ENCODE assay signal across 12 cellular contexts in the genomic region with DNA sequence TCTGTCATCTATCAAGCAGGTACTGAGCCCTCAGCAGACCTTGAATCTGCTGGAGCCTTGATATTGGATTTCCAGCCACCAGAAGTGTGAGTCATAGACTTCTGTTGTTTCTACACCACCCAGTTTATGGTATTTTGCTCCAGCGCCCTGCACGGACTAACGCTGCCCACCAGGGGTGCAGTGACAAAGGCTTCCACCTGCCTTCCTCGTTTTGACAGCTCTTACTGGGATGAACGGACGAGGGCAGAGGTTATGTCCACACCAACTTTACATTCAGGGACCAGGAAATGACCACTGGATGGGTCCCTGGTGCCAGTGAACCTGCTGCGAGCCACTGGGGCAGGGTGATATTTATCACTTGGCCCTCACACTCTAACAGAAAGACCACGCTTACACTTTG.
DNase-seq lines count a peak whose midpoint lies in the region; ATAC-seq and TF ChIP-seq lines count a peak whose summit lies in the region.
"Had no signal": no experiment of that assay in that cellular context is flagged by ENCODE, and none has a peak within 500 bp of the region (broad histone marks: within the 10 kb centered on the region; RNA-seq: fewer than 3 reads in every experiment).

No MANE protein-coding gene starts in this region.

- H3K27ac ChIP-seq in HCT116 (ENCODE audit: low read depth, low read length): no peak overlapping the region
- H3K27ac ChIP-seq in Panc1 (ENCODE audit: low read length): no peak overlapping the region
- H3K27ac ChIP-seq: skin epidermis had no signal

- no peak for TF ChIP-seq POLR2A in HCT116 (IDR thresholded peaks at IDR 0.05; ENCODE audit: borderline replicate concordance, extremely low read depth, insufficient read depth, insufficient read length)

- H3K9me3 Mint-ChIP-seq in CD14-positive monocyte (no peaks in the 10 kb centered on the region), glutamatergic neuron (ENCODE audit: unreplicated experiment) (no peaks in the 10 kb centered on the region)

- peak overlapping the region; percentile 46 for H3K4me2 ChIP-seq in HCT116 (ENCODE audit: low read length)

- POLR2A ChIA-PET in HCT116 (lab: Charles Lee) (no interaction called here), Panc1 (lab: Charles Lee) (interaction anchor here (0.6 kb wide), 1 partner anchor 89 kb away, joined by 5 read pairs; no protein-coding TSS in a partner anchor)

- no peak overlapping the region for H3K4me3 Mint-ChIP-seq in CD14-positive monocyte
- H3K4me3 Mint-ChIP-seq in glutamatergic neuron (ENCODE audit: unreplicated experiment): no peak overlapping the region

- peak; percentile 55 for TF ChIP-seq RAD21 in HCT116 (IDR thresholded peaks at IDR 0.05; ENCODE audit: low read depth)

- peak; percentile 26 for DNase-seq in CD14-positive monocyte (ENCODE audit: low spot score)
- peak; percentile 80 for DNase-seq in HCT116 (ENCODE audit: low read depth, low spot score)
- DNase-seq in Panc1 (ENCODE audit: low read depth, low spot score): no peak
- DNase-seq in glutamatergic neuron: no peak
- DNase-seq in AG20443 (ENCODE audit: low spot score): no peak
- no peak for DNase-seq in SKM-1 (lab: John Stamatoyannopoulos, UW; ENCODE audit: unreplicated experiment)
- no peak for DNase-seq in KG1 (lab: John Stamatoyannopoulos, UW)
- DNase-seq in amniotic stem cell (lab: John Stamatoyannopoulos, UW): no peak
- DNase-seq: activated effector memory CD4-positive, alpha-beta T cell treated with Interleukin-2 at 50 U/mL for 16 hours; hypothalamus; NCI-H226 had no signal

- RAD21 ChIA-PET in HCT116 (lab: Charles Lee; ENCODE audit: low non-redundant PET in 1 of 2, low total read pairs in 2 of 2, uncharacterized antibody in 2 of 2, unreplicated experiment in 2 of 2): no interaction called here

- peaks cover 11 to 22% (median 13%) of the 10 kb centered on the region in 3 donors for H3K27me3 Mint-ChIP-seq in CD14-positive monocyte (ENCODE audit: low read depth in 3 of 3)
- H3K27me3 Mint-ChIP-seq in glutamatergic neuron (ENCODE audit: unreplicated experiment): peaks cover 1% of the 10 kb centered on the region

- H3K27me3 ChIP-seq in HCT116 (ENCODE audit: insufficient read depth, low read length) (no peaks in the 10 kb centered on the region), Panc1 (ENCODE audit: control insufficient read depth, insufficient read depth, low read length) (0 out of 2 replicates have a peak, but pooled peaks cover 4% of the 10 kb centered on the region)

- no peaks in the 10 kb centered on the region for H4K20me1 ChIP-seq in HCT116 (ENCODE audit: insufficient read depth)

- H3K4me1 ChIP-seq in HCT116 (ENCODE audit: control insufficient read depth in 1 of 2, insufficient read depth in 2 of 2, low read length in 2 of 2) (peaks cover 9 to 28% of the 10 kb centered on the region in 2 experiments), Panc1 (ENCODE audit: control insufficient read depth, insufficient read depth, low read length) (no peaks in the 10 kb centered on the region)

- peaks cover 0 to 4% of the 10 kb centered on the region in 2 experiments; a peak in 1 of 4 replicates for H3K9me3 ChIP-seq in HCT116 (ENCODE audit: control insufficient read depth in 1 of 2, insufficient read depth in 1 of 2, low read depth in 1 of 2, low read length in 2 of 2)
- H3K9me3 ChIP-seq in Panc1 (ENCODE audit: control insufficient read depth, insufficient read depth, low read depth, low read length): no peaks in the 10 kb centered on the region

- ATAC-seq in HCT116 (peak; percentile 98), Panc1 (peak; percentile 61; the same call in 1 of the 2 replicates)

- no peaks in the 10 kb centered on the region for H3K9me2 ChIP-seq in HCT116 (ENCODE audit: insufficient read depth)

- TF ChIP-seq CTCF in CD14-positive monocyte (IDR thresholded peaks at IDR 0.05): no peak
- TF ChIP-seq CTCF in HCT116 (IDR thresholded peaks at IDR 0.05 in 2 of 3, conservative IDR thresholded peaks at IDR 0.05 in 1 of 3; ENCODE audit: borderline replicate concordance in 1 of 3, insufficient read depth in 1 of 3, low read depth in 2 of 3, low read length in 2 of 3): peak; percentile 46 to 89 (median 88); a peak in 5 of 6 replicates
- TF ChIP-seq CTCF in Panc1 (IDR thresholded peaks at IDR 0.05): no peak
- TF ChIP-seq CTCF in glutamatergic neuron (IDR thresholded peaks at IDR 0.05; ENCODE audit: partially characterized antibody, unreplicated experiment): peak; percentile 46

- no peaks in the 10 kb centered on the region for H3K4me1 Mint-ChIP-seq in CD14-positive monocyte
- no peaks in the 10 kb centered on the region for H3K4me1 Mint-ChIP-seq in glutamatergic neuron (ENCODE audit: low read depth, unreplicated experiment)

- intact Hi-C loops in CD14-positive monocyte (cut with micrococcal nuclease) (no loop called here), HCT116 (cut with micrococcal nuclease) (no loop called here), Panc1 (cut with micrococcal nuclease; ENCODE audit: unreplicated experiment) (no loop called here)

- H3K27ac Mint-ChIP-seq in CD14-positive monocyte: no peak overlapping the region
- H3K27ac Mint-ChIP-seq in glutamatergic neuron (ENCODE audit: unreplicated experiment): no peak overlapping the region

- in situ Hi-C loops in Panc1 (cut with HindIII; ENCODE audit: low pct_unique_long_range_greater_than_20kb, low sequenced_read_pairs): no loop called here

- H3K36me3 ChIP-seq in HCT116 (ENCODE audit: control insufficient read depth in 1 of 2, insufficient read depth in 2 of 2, low read length in 2 of 2) (no peaks in the 10 kb centered on the region), Panc1 (ENCODE audit: control insufficient read depth, insufficient read depth, low read length) (no peaks in the 10 kb centered on the region)

- BruUV-seq in HCT116 (replicated peaks; lab: Mats Ljungman, UMichigan) (no TSS peak), Panc1 (replicated peaks; lab: Mats Ljungman, UMichigan) (no TSS peak)

- H3K36me3 Mint-ChIP-seq in CD14-positive monocyte (no peaks in the 10 kb centered on the region), glutamatergic neuron (ENCODE audit: unreplicated experiment) (no peaks in the 10 kb centered on the region)

- H3K9ac ChIP-seq in HCT116 (ENCODE audit: low read length): no peak overlapping the region

- CTCF ChIA-PET in HCT116 (lab: Charles Lee) (interaction anchor here (0.7 to 2.1 kb wide), 3 partner anchors 10 to 95 kb away, joined by 3 to 4 read pairs (median 4); no protein-coding TSS in a partner anchor), Panc1 (lab: Charles Lee) (interaction anchor here (0.6 kb wide), 1 partner anchor 853 kb away, joined by 3 read pairs; no protein-coding TSS in a partner anchor)

- H3K4me3 ChIP-seq in HCT116 (replicated peaks in 1 of 2; ENCODE audit: low read depth in 1 of 2, low read length in 2 of 2) (no peak overlapping the region), Panc1 (ENCODE audit: low read depth in 2 of 2, low read length in 2 of 2) (no peak overlapping the region)
- H3K4me3 ChIP-seq: skin epidermis had no signal

- H2AFZ ChIP-seq in HCT116 (ENCODE audit: low read depth, low read length, poor library complexity, severe bottlenecking): no peak overlapping the region

- no peaks in the 10 kb centered on the region for H3K79me2 ChIP-seq in HCT116 (ENCODE audit: insufficient read depth, low read length)

TF ChIP-seq in HCT116, 20 proteins besides CTCF, POLR2A, EP300 and RAD21:
- TF ChIP-seq TCF7L2 (IDR thresholded peaks at IDR 0.05; ENCODE audit: borderline replicate concordance, extremely low read depth, insufficient read depth, insufficient read length): peak; percentile 54
- no peak; the same call in 1 of the 2 replicates for TF ChIP-seq FOSL1 (IDR thresholded peaks at IDR 0.05; ENCODE audit: low read depth)
- TF ChIP-seq POLR2AphosphoS5 (IDR thresholded peaks at IDR 0.05; ENCODE audit: low read depth, low read length): peak; percentile 39; the same call in 1 of the 2 replicates
- TF ChIP-seq, protein P1, sequence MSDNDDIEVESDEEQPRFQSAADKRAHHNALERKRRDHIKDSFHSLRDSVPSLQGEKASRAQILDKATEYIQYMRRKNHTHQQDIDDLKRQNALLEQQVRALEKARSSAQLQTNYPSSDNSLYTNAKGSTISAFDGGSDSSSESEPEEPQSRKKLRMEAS (IDR thresholded peaks at IDR 0.05): peak; percentile 98
- peak; percentile 98 for TF ChIP-seq CBX3 (IDR thresholded peaks at IDR 0.05; ENCODE audit: low read depth)
TF ChIP-seq in HCT116: peak in this region for 4.

Comparison
In these comparisons a context has a peak if more than half of its experiments do, and no peak if none do; other contexts are left out.
1. DNase-seq: peak in CD14-positive monocyte (single experiment) and HCT116 (single experiment); none in Panc1 (single experiment), glutamatergic neuron (single experiment), AG20443 (single experiment), SKM-1 (single experiment), KG1 (single experiment) and amniotic stem cell (single experiment).
2. CTCF ChIP-seq: peak in HCT116 (3 of 3) and glutamatergic neuron (single experiment); none in CD14-positive monocyte (single experiment) and Panc1 (single experiment).